Comparison of ENCODE assay signal across 9 cellular contexts in genomic region chr14:94965551-94966339, GRCh38.
"Had no signal": no experiment of that assay in that cellular context is flagged by ENCODE, and none has a peak within 500 bp of the region (broad histone marks: within the 10 kb centered on the region; RNA-seq: fewer than 3 reads in every experiment).

No MANE protein-coding gene starts in this region.

- H3K4me1 ChIP-seq: HAP-1 had no signal

- FAIRE-seq: H1, HTR-8/SVneo had no signal

- H3K9me3 Mint-ChIP-seq: IgD-negative memory B cell had no signal

- H3K4me3 Mint-ChIP-seq: HFFc6, IgD-negative memory B cell had no signal

- DNase-seq: GM23248, H7, HFFc6, KG1 had no signal

- H3K36me3 ChIP-seq: HAP-1 had no signal

- H2AFZ ChIP-seq: GM23248 had no signal

- H3K27ac ChIP-seq: GM23248 had no signal

- H3K27ac Mint-ChIP-seq: HFFc6, IgD-negative memory B cell had no signal

- H3K9me3 ChIP-seq: HAP-1 had no signal

- H3K4me3 ChIP-seq: GM23248, HAP-1 had no signal

- H3K4me1 Mint-ChIP-seq: IgD-negative memory B cell had no signal

- H3K9ac ChIP-seq: GM23248 had no signal

- H3K36me3 Mint-ChIP-seq: IgD-negative memory B cell had no signal

- ATAC-seq: HCT116 had no signal
